8 cellular contexts compared by ENCODE assay signal in genomic region chr2:187586091-187586632, GRCh38. TPM values are rescaled to one million over a fixed set of nuclear protein-coding genes. Genes with fewer than 3 reads are reported as not detected.
DNase-seq lines count a peak whose midpoint lies in the region; ATAC-seq lines count a peak whose summit lies in the region.

No MANE protein-coding gene starts in this region.

- H3K27ac ChIP-seq in CD4-positive, alpha-beta memory T cell (ENCODE audit: low read depth, low read length) = no peak overlapping the region

- H3K27me3 Mint-ChIP-seq in activated naive CD8-positive, alpha-beta T cell treated with anti-CD3 and anti-CD28 coated beads, Interleukin-2, amount 50 U/mL, for 24 hours = peaks cover 4% of the 10 kb centered on the region
- no peaks in the 10 kb centered on the region for H3K27me3 Mint-ChIP-seq in CD4-positive, alpha-beta memory T cell

- ATAC-seq in GM21390 (IDR thresholded peaks at IDR 0.05; ENCODE audit: unreplicated experiment) (peak; percentile 63), HG02870 (IDR thresholded peaks at IDR 0.05; ENCODE audit: unreplicated experiment) (no peak)
- peak; percentile 92 for ATAC-seq in activated naive CD8-positive, alpha-beta T cell treated with anti-CD3 and anti-CD28 coated beads, Interleukin-2, amount 50 U/mL, for 24 hours

- CTCF ChIA-PET in CD4-positive, alpha-beta memory T cell (lab: Charles Lee; ENCODE audit: partially characterized antibody) = no interaction called here

- no peaks in the 10 kb centered on the region for H3K4me1 ChIP-seq in CD4-positive, alpha-beta memory T cell (ENCODE audit: insufficient read depth, low read length)

- no peaks in the 10 kb centered on the region for H3K9me3 ChIP-seq in CD4-positive, alpha-beta memory T cell (ENCODE audit: control insufficient read depth in 1 of 2, low read length in 2 of 2)

- POLR2A ChIA-PET in CD4-positive, alpha-beta memory T cell (lab: Charles Lee; ENCODE audit: partially characterized antibody) = no interaction called here

- no peaks in the 10 kb centered on the region for H3K36me3 Mint-ChIP-seq in activated naive CD8-positive, alpha-beta T cell treated with anti-CD3 and anti-CD28 coated beads, Interleukin-2, amount 50 U/mL, for 24 hours (ENCODE audit: low read depth)
- H3K36me3 Mint-ChIP-seq in CD4-positive, alpha-beta memory T cell = no peaks in the 10 kb centered on the region

- peak overlapping the region; percentile 57 for H3K27ac Mint-ChIP-seq in activated naive CD8-positive, alpha-beta T cell treated with anti-CD3 and anti-CD28 coated beads, Interleukin-2, amount 50 U/mL, for 24 hours
- H3K27ac Mint-ChIP-seq in CD4-positive, alpha-beta memory T cell = no peak overlapping the region

- DNase-seq in AML-193 (lab: John Stamatoyannopoulos, UW) (peak; percentile 93 to 95), HS-5 (ENCODE audit: low read depth) (peak; percentile 45), NCI-H345 (lab: John Stamatoyannopoulos, UW) (no peak), NCI-H748 treated with DMSO at 0.1 percent for 48 hours (lab: John Stamatoyannopoulos, UW) (no peak)
- no peak for DNase-seq in activated naive CD8-positive, alpha-beta T cell treated with anti-CD3 and anti-CD28 coated beads, Interleukin-2, amount 50 U/mL, for 24 hours
- no peak for DNase-seq in CD4-positive, alpha-beta memory T cell

- H3K9me3 Mint-ChIP-seq in activated naive CD8-positive, alpha-beta T cell treated with anti-CD3 and anti-CD28 coated beads, Interleukin-2, amount 50 U/mL, for 24 hours = peaks cover 14% of the 10 kb centered on the region
- peaks cover 0 to 2% (median 0%) of the 10 kb centered on the region in 8 donors for H3K9me3 Mint-ChIP-seq in CD4-positive, alpha-beta memory T cell

- intact Hi-C loops in CD4-positive, alpha-beta memory T cell (cut with micrococcal nuclease) = no loop called here

- no peaks in the 10 kb centered on the region for H3K36me3 ChIP-seq in CD4-positive, alpha-beta memory T cell (ENCODE audit: insufficient read depth, low read length)

- H3K27me3 ChIP-seq in CD4-positive, alpha-beta memory T cell (ENCODE audit: insufficient read depth, low read length) = no peaks in the 10 kb centered on the region

- H3K4me3 ChIP-seq in CD4-positive, alpha-beta memory T cell (ENCODE audit: low read length in 2 of 2) = no peak overlapping the region

- peaks cover 22% of the 10 kb centered on the region for H3K4me1 Mint-ChIP-seq in activated naive CD8-positive, alpha-beta T cell treated with anti-CD3 and anti-CD28 coated beads, Interleukin-2, amount 50 U/mL, for 24 hours
- peaks cover 0 to 3% (median 1%) of the 10 kb centered on the region in 4 donors for H3K4me1 Mint-ChIP-seq in CD4-positive, alpha-beta memory T cell

- no peak overlapping the region for H3K4me3 Mint-ChIP-seq in activated naive CD8-positive, alpha-beta T cell treated with anti-CD3 and anti-CD28 coated beads, Interleukin-2, amount 50 U/mL, for 24 hours
- no peak overlapping the region for H3K4me3 Mint-ChIP-seq in CD4-positive, alpha-beta memory T cell

RNA-seq across cellular contexts. Expression of gene TFPI, which starts 31.9 kb away (rescaled TPM):
- not detected for total RNA-seq in CD4-positive, alpha-beta memory T cell
- not detected for polyA plus RNA-seq in CD4-positive, alpha-beta memory T cell

Comparison
In these comparisons a context has a peak if more than half of its experiments do, and no peak if none do; other contexts are left out.
1. DNase-seq: peak in AML-193 (2 of 2) and HS-5 (single experiment); none in activated naive CD8-positive, alpha-beta T cell treated with anti-CD3 and anti-CD28 coated beads, Interleukin-2, amount 50 U/mL, for 24 hours (single experiment), CD4-positive, alpha-beta memory T cell (0 of 5), NCI-H345 (single experiment) and NCI-H748 treated with DMSO at 0.1 percent for 48 hours (single experiment).